ENCODE assay signal across 22 cellular contexts in the genomic region with DNA sequence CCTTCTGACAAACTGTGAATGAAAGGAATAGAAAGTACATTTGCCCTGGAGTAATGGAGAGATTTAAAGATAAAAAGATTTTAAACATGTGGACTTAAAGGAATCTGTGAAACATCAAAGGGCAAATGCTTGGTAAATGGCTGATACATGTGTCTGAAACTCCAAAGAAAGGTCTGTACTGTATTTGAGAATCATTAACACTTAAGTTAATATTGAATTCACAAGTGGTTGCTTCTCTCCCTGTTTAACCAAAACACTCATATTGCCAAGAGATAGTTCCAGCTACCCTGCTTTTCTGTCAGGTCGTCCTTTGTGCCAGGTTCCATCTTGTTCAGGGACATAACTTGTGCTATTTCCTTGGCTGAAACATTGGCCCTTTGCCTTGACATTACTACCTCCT.
"Had no signal": no experiment of that assay in that cellular context is flagged by ENCODE, and none has a peak within 500 bp of the region (broad histone marks: within the 10 kb centered on the region; RNA-seq: fewer than 3 reads in every experiment).

No MANE protein-coding gene starts in this region.

- H3K4me3 Mint-ChIP-seq: IgD-negative memory B cell had no signal

- H3K36me3 Mint-ChIP-seq: IgD-negative memory B cell had no signal

- H3K27ac Mint-ChIP-seq: IgD-negative memory B cell had no signal

- H3K9me3 ChIP-seq: SK-N-SH had no signal

- DNase-seq: Kasumi-1, MM.1S, NCI-H1092 treated with DMSO at 0.1 percent for 48 hours, NCI-H1436, NCI-H187, NCI-H2029, NCI-H2081 treated with DMSO at 0.1 percent for 48 hours, NCI-H2171, NCI-H226, NCI-H446, NCI-H510A, NCI-H524 treated with DMSO at 0.1 percent for 48 hours, NCI-H69, NCI-H774, PC-3, SHP77, SK-N-SH, SW 1271 had no signal

- H3K4me3 ChIP-seq: K562 had no signal

- H3K4me1 Mint-ChIP-seq: IgD-negative memory B cell had no signal

- H3K9ac ChIP-seq: KMS-11, SK-N-SH had no signal

- H3K4me2 ChIP-seq: KMS-11, SK-N-SH had no signal

- H3K27me3 Mint-ChIP-seq: IgD-negative memory B cell had no signal

- H3K27ac ChIP-seq: KMS-11, RWPE1 had no signal
